ENCODE assay signal across 6 cellular contexts in genomic region chr17:38489779-38490178, GRCh38.
DNase-seq lines count a peak whose midpoint lies in the region; ATAC-seq, FAIRE-seq and TF ChIP-seq lines count a peak whose summit lies in the region.
"Not testable (repeated sequence)": the region's sequence is repeated elsewhere in the genome, so short reads cannot be mapped to it uniquely, and the experiment has no call there.

No MANE protein-coding gene starts in this region.

- SMC1A ChIA-PET in GM12878 (lab: Charles Lee; ENCODE audit: uncharacterized antibody, unreplicated experiment): interaction anchor here (0.9 to 1.8 kb wide), 3 partner anchors 47 to 174 kb away, joined by 3 to 4 read pairs (median 3); no protein-coding TSS in a partner anchor

- DNase-seq in DND-41: peak; percentile 54
- peak; percentile 37 for DNase-seq in NAMALWA (ENCODE audit: low spot score)
- DNase-seq in GM12878 (ENCODE audit: low read depth, low spot score); tibial artery: not testable (repeated sequence)
- DNase-seq in Right ventricle myocardium superior: peak; percentile 37
- DNase-seq in kidney: peak; percentile 46

- not testable (repeated sequence) for TF ChIP-seq POLR2A in GM12878 (IDR thresholded peaks at IDR 0.05; ENCODE audit: low read depth, low read length)

- not testable (repeated sequence) for FAIRE-seq in GM12878 (lab: Jason Lieb, UNC); kidney (lab: Jason Lieb, UNC)

- not testable (repeated sequence) for H3K4me3 ChIP-seq in DND-41 (ENCODE audit: low read depth in 1 of 2, low read length in 2 of 2); GM12878; kidney (ENCODE audit: low read length in 2 of 2); tibial artery

- H2AFZ ChIP-seq in DND-41 (ENCODE audit: low read depth, low read length); GM12878 (ENCODE audit: control insufficient read depth, low read depth, low read length): not testable (repeated sequence)

- not testable (repeated sequence) for H3K4me1 ChIP-seq in DND-41 (ENCODE audit: insufficient read depth, low read length); kidney (ENCODE audit: control insufficient read depth in 1 of 2, insufficient read depth in 1 of 2, low read depth in 1 of 2, low read length in 2 of 2)
- peaks cover 17% of the 10 kb centered on the region for H3K4me1 ChIP-seq in GM12878 (ENCODE audit: control insufficient read depth, insufficient read depth, low read length)
- peaks cover 0 to 30% (median 15%) of the 10 kb centered on the region in 4 donors for H3K4me1 ChIP-seq in tibial artery

- peaks cover 66% of the 10 kb centered on the region for H3K36me3 ChIP-seq in DND-41 (ENCODE audit: insufficient read depth, low read length)
- not testable (repeated sequence) for H3K36me3 ChIP-seq in GM12878 (ENCODE audit: control insufficient read depth in 2 of 2, insufficient read depth in 2 of 2, low read length in 1 of 2); kidney (ENCODE audit: control insufficient read depth in 1 of 2, insufficient read depth in 2 of 2, low read length in 2 of 2)
- H3K36me3 ChIP-seq in tibial artery: peaks cover 51 to 77% (median 61%) of the 10 kb centered on the region in 3 donors

- TF ChIP-seq RAD21 in GM12878 (IDR thresholded peaks at IDR 0.05; ENCODE audit: insufficient read depth, low read depth, low read length): not testable (repeated sequence)

- H3K27me3 ChIP-seq in DND-41 (ENCODE audit: insufficient read depth, low read length, poor library complexity); GM12878 (replicated peaks in 1 of 2; ENCODE audit: control insufficient read depth in 2 of 2, insufficient read depth in 2 of 2, low read length in 1 of 2); tibial artery: not testable (repeated sequence)

- ATAC-seq in DND-41 (ENCODE audit: insufficient read depth, low read depth); GM12878; Right ventricle myocardium superior (ENCODE audit: poor library complexity): not testable (repeated sequence)

- CTCF ChIA-PET in GM12878 (lab: Yijun Ruan, JAX): interaction anchor here (0.7 to 5.7 kb wide), 4 partner anchors 66 to 176 kb away, joined by 3 to 79 read pairs (median 4); no protein-coding TSS in a partner anchor

- TF ChIP-seq EP300 in GM12878 (IDR thresholded peaks at IDR 0.05; ENCODE audit: borderline replicate concordance in 1 of 2, control insufficient read depth in 1 of 2, low read depth in 2 of 2, low read length in 2 of 2): not testable (repeated sequence)

- POLR2A ChIA-PET in GM12878 (lab: Charles Lee): not testable (repeated sequence)

- RAD21 ChIA-PET in GM12878 (lab: Charles Lee; ENCODE audit: unreplicated experiment): interaction anchor here (0.6 to 1.0 kb wide), 3 partner anchors 66 to 245 kb away, joined by 3 read pairs; no protein-coding TSS in a partner anchor

- peak overlapping the region; percentile 40; the same call in 1 of the 2 replicates for H3K27ac ChIP-seq in DND-41 (ENCODE audit: low read length)
- not testable (repeated sequence) for H3K27ac ChIP-seq in GM12878 (ENCODE audit: control insufficient read depth, insufficient read depth); kidney (ENCODE audit: low read depth in 2 of 2, low read length in 2 of 2)
- H3K27ac ChIP-seq in tibial artery: peak overlapping the region; percentile 25 to 28

- BruUV-seq in GM12878 (replicated peaks; lab: Mats Ljungman, UMichigan): not testable (repeated sequence)

- H3K9me3 ChIP-seq in DND-41 (ENCODE audit: insufficient read depth, low read length, severe bottlenecking); GM12878 (replicated peaks; ENCODE audit: control insufficient read depth, insufficient read depth, low read length); kidney (ENCODE audit: control insufficient read depth in 1 of 2, low read length in 2 of 2); tibial artery: not testable (repeated sequence)

- not testable (repeated sequence) for H3K79me2 ChIP-seq in DND-41 (ENCODE audit: insufficient read depth, low read length); GM12878 (ENCODE audit: control insufficient read depth, insufficient read depth, low read length)

- not testable (repeated sequence) for H3K4me2 ChIP-seq in DND-41 (ENCODE audit: insufficient read depth, low read length); GM12878 (ENCODE audit: control insufficient read depth, insufficient read depth)

- WGBS in GM12878 (ENCODE audit: insufficient coverage, insufficient replicate concordance, low lambda C conversion rate, missing lambda C conversion rate): 67% methylated on average over 17 of the region's 17 CpGs

- H3K9ac ChIP-seq in DND-41 (ENCODE audit: low read depth, low read length); GM12878 (ENCODE audit: control insufficient read depth, insufficient read depth, low read length); kidney (ENCODE audit: low read length in 2 of 2): not testable (repeated sequence)

- not testable (repeated sequence) for TF ChIP-seq CTCF in DND-41 (IDR thresholded peaks at IDR 0.05; ENCODE audit: borderline replicate concordance, extremely low read depth, low read length, poor library complexity, severe bottlenecking); GM12878 (IDR thresholded peaks at IDR 0.05 in 2 of 3, conservative IDR thresholded peaks at IDR 0.05 in 1 of 3; ENCODE audit: control insufficient read depth in 2 of 3, extremely low read depth in 1 of 3, insufficient read depth in 1 of 3, low read depth in 3 of 3, low read length in 3 of 3); kidney (IDR thresholded peaks at IDR 0.05; ENCODE audit: borderline replicate concordance, extremely low read depth, insufficient read depth); tibial artery (IDR thresholded peaks at IDR 0.05)

- not testable (repeated sequence) for H4K20me1 ChIP-seq in DND-41 (ENCODE audit: insufficient read depth, low read length); GM12878 (ENCODE audit: control insufficient read depth, insufficient read depth)

- intact Hi-C loops in GM12878 (cut with micrococcal nuclease; ENCODE audit: unreplicated experiment): not testable (repeated sequence)
- intact Hi-C loops in Right ventricle myocardium superior (cut with DNase I): loop anchor here (5.0 kb wide), 1 partner anchor 178 kb away; no protein-coding TSS in a partner anchor
- intact Hi-C loops in kidney (cut with DNase I): loop anchor here (10.0 kb wide), 1 partner anchor 55 kb away; no protein-coding TSS in a partner anchor
- intact Hi-C loops in tibial artery (cut with DNase I; ENCODE audit: low total_unique reads): loop anchor here (5.0 to 10.0 kb wide), 2 partner anchors 67 to 135 kb away; partner anchors contain the start of gene SOCS7

- in situ Hi-C loops in GM12878 (cut with MboI): loop anchor here (5.0 kb wide), 3 partner anchors 47 to 173 kb away; no protein-coding TSS in a partner anchor

TF ChIP-seq in GM12878, 131 proteins besides CTCF, POLR2A, EP300 and RAD21:
- TF ChIP-seq TCF12 (IDR thresholded peaks at IDR 0.05; ENCODE audit: low read depth, low read length): 0 out of 2 replicates have a peak, but pooled peaks have one; percentile 24
